Comparison of ENCODE assay signal across 8 cellular contexts in genomic region chr16:3020604-3021448, GRCh38. TPM values are rescaled to one million over a fixed set of nuclear protein-coding genes. Genes with fewer than 3 reads are reported as not detected.
DNase-seq lines count a peak whose midpoint lies in the region; ATAC-seq lines count a peak whose summit lies in the region.

No MANE protein-coding gene starts in this region.

- H3K27me3 Mint-ChIP-seq in activated T-helper 1 cell treated with anti-CD3 and anti-CD28 coated beads, Interleukin-12 subunit alpha, Interleukin-12 subunit beta, Interleukin-2, Interleukin-4 antibody, amounts not matched to agents 30 ng/mL and 10 ng/mL and 1 ng/mL, durations not matched to agents 14 hours and 24 hours and 36 hours (ENCODE audit: insufficient read depth) = peaks cover 16% of the 10 kb centered on the region
- peaks cover 0 to 18% (median 4%) of the 10 kb centered on the region in 3 donors for H3K27me3 Mint-ChIP-seq in naive B cell

- peak; percentile 48 for DNase-seq in GM04503 (ENCODE audit: low read depth)
- DNase-seq in NCI-H446 treated with DMSO at 0.1 percent for 48 hours (lab: John Stamatoyannopoulos, UW) = peak; percentile 56
- peak; percentile 27 for DNase-seq in activated T-helper 1 cell treated with anti-CD3 and anti-CD28 coated beads, Interleukin-12 subunit alpha, Interleukin-12 subunit beta, Interleukin-2, Interleukin-4 antibody, amounts not matched to agents 30 ng/mL and 10 ng/mL and 1 ng/mL, durations not matched to agents 14 hours and 24 hours and 36 hours (ENCODE audit: low spot score)
- DNase-seq in fibroblast of gingiva (ENCODE audit: low read depth) = peak; percentile 83
- DNase-seq in naive B cell = no peak
- DNase-seq in NCI-H2081 treated with DMSO at 0.1 percent for 48 hours (lab: John Stamatoyannopoulos, UW) = no peak
- no peak for DNase-seq in SHP77 (lab: John Stamatoyannopoulos, UW)

- peak overlapping the region; percentile 90 for H3K4me3 Mint-ChIP-seq in activated T-helper 1 cell treated with anti-CD3 and anti-CD28 coated beads, Interleukin-12 subunit alpha, Interleukin-12 subunit beta, Interleukin-2, Interleukin-4 antibody, amounts not matched to agents 30 ng/mL and 10 ng/mL and 1 ng/mL, durations not matched to agents 14 hours and 24 hours and 36 hours
- peak overlapping the region; percentile 82 to 95 (median 88) for H3K4me3 Mint-ChIP-seq in naive B cell

- peak overlapping the region; percentile 69 for H3K27ac ChIP-seq in temporal lobe (ENCODE audit: low read depth, low read length)

- peaks cover 35% of the 10 kb centered on the region for H3K4me1 Mint-ChIP-seq in activated T-helper 1 cell treated with anti-CD3 and anti-CD28 coated beads, Interleukin-12 subunit alpha, Interleukin-12 subunit beta, Interleukin-2, Interleukin-4 antibody, amounts not matched to agents 30 ng/mL and 10 ng/mL and 1 ng/mL, durations not matched to agents 14 hours and 24 hours and 36 hours (ENCODE audit: low read depth)
- peaks cover 36 to 55% (median 54%) of the 10 kb centered on the region in 3 donors for H3K4me1 Mint-ChIP-seq in naive B cell

- no peak for ATAC-seq in naive B cell (ENCODE audit: low read depth in 2 of 2)

- peak overlapping the region; percentile 91 for H3K27ac Mint-ChIP-seq in activated T-helper 1 cell treated with anti-CD3 and anti-CD28 coated beads, Interleukin-12 subunit alpha, Interleukin-12 subunit beta, Interleukin-2, Interleukin-4 antibody, amounts not matched to agents 30 ng/mL and 10 ng/mL and 1 ng/mL, durations not matched to agents 14 hours and 24 hours and 36 hours
- peak overlapping the region in 5 of 6 donors; percentile 28 to 87 (median 70) for H3K27ac Mint-ChIP-seq in naive B cell

- intact Hi-C loops in activated T-helper 1 cell treated with anti-CD3 and anti-CD28 coated beads, Interleukin-12 subunit alpha, Interleukin-12 subunit beta, Interleukin-2, Interleukin-4 antibody, amounts not matched to agents 30 ng/mL and 10 ng/mL and 1 ng/mL, durations not matched to agents 14 hours and 24 hours and 36 hours (cut with micrococcal nuclease) = loop anchor here (1.0 kb wide), 2 partner anchors 7 to 18 kb away; no protein-coding TSS in a partner anchor

- H3K9me3 Mint-ChIP-seq in activated T-helper 1 cell treated with anti-CD3 and anti-CD28 coated beads, Interleukin-12 subunit alpha, Interleukin-12 subunit beta, Interleukin-2, Interleukin-4 antibody, amounts not matched to agents 30 ng/mL and 10 ng/mL and 1 ng/mL, durations not matched to agents 14 hours and 24 hours and 36 hours = no peaks in the 10 kb centered on the region
- peaks cover 0 to 4% (median 0%) of the 10 kb centered on the region in 7 donors for H3K9me3 Mint-ChIP-seq in naive B cell

- H3K36me3 Mint-ChIP-seq in activated T-helper 1 cell treated with anti-CD3 and anti-CD28 coated beads, Interleukin-12 subunit alpha, Interleukin-12 subunit beta, Interleukin-2, Interleukin-4 antibody, amounts not matched to agents 30 ng/mL and 10 ng/mL and 1 ng/mL, durations not matched to agents 14 hours and 24 hours and 36 hours (ENCODE audit: low read depth) = peaks cover 7% of the 10 kb centered on the region
- H3K36me3 Mint-ChIP-seq in naive B cell = no peaks in the 10 kb centered on the region

RNA-seq across cellular contexts. Expression of gene TNFRSF12A, which starts 0.7 kb away (rescaled TPM):
- total RNA-seq in activated T-helper 1 cell treated with anti-CD3 and anti-CD28 coated beads, Interleukin-12 subunit alpha, Interleukin-12 subunit beta, Interleukin-2, Interleukin-4 antibody, amounts not matched to agents 30 ng/mL and 10 ng/mL and 1 ng/mL, durations not matched to agents 14 hours and 24 hours and 36 hours = 4.9 and 5.5 TPM in 2 replicates
- polyA plus RNA-seq in naive B cell (ENCODE audit: low read depth in 6 of 6) = not detected
- total RNA-seq in temporal lobe = 1.2 TPM

RNA-seq across cellular contexts. Expression of gene CLDN6, which starts 2.8 kb away (rescaled TPM):
- not detected in 2 replicates for total RNA-seq in activated T-helper 1 cell treated with anti-CD3 and anti-CD28 coated beads, Interleukin-12 subunit alpha, Interleukin-12 subunit beta, Interleukin-2, Interleukin-4 antibody, amounts not matched to agents 30 ng/mL and 10 ng/mL and 1 ng/mL, durations not matched to agents 14 hours and 24 hours and 36 hours
- polyA plus RNA-seq in naive B cell (ENCODE audit: low read depth in 6 of 6) = not detected
- total RNA-seq in temporal lobe = 0.49 TPM

RNA-seq across cellular contexts. Expression of gene HCFC1R1, which starts 2.9 kb away (rescaled TPM):
- 30.0 and 30.9 TPM in 2 replicates for total RNA-seq in activated T-helper 1 cell treated with anti-CD3 and anti-CD28 coated beads, Interleukin-12 subunit alpha, Interleukin-12 subunit beta, Interleukin-2, Interleukin-4 antibody, amounts not matched to agents 30 ng/mL and 10 ng/mL and 1 ng/mL, durations not matched to agents 14 hours and 24 hours and 36 hours
- polyA plus RNA-seq in naive B cell (ENCODE audit: low read depth in 6 of 6) = 10 to 100 TPM in 5 of 6 donors, 1 to 10 TPM in 1; 7.6 to 21.4 (median 15.4) TPM
- total RNA-seq in temporal lobe = 8.1 TPM

RNA-seq across cellular contexts. Expression of gene THOC6, which starts 3.0 kb away (rescaled TPM):
- total RNA-seq in activated T-helper 1 cell treated with anti-CD3 and anti-CD28 coated beads, Interleukin-12 subunit alpha, Interleukin-12 subunit beta, Interleukin-2, Interleukin-4 antibody, amounts not matched to agents 30 ng/mL and 10 ng/mL and 1 ng/mL, durations not matched to agents 14 hours and 24 hours and 36 hours = 48.3 and 49.0 TPM in 2 replicates
- 10 to 100 TPM; 35.7 to 75.7 (median 48.3) TPM for polyA plus RNA-seq in naive B cell (ENCODE audit: low read depth in 6 of 6)
- 3.9 TPM for total RNA-seq in temporal lobe

RNA-seq across cellular contexts. Expression of gene CLDN9, which starts 8.1 kb away (rescaled TPM):
- not detected in 2 replicates for total RNA-seq in activated T-helper 1 cell treated with anti-CD3 and anti-CD28 coated beads, Interleukin-12 subunit alpha, Interleukin-12 subunit beta, Interleukin-2, Interleukin-4 antibody, amounts not matched to agents 30 ng/mL and 10 ng/mL and 1 ng/mL, durations not matched to agents 14 hours and 24 hours and 36 hours
- not detected for polyA plus RNA-seq in naive B cell (ENCODE audit: low read depth in 6 of 6)
- not detected for total RNA-seq in temporal lobe

Comparison
In these comparisons a context has a peak if more than half of its experiments do, and no peak if none do; other contexts are left out.
1. DNase-seq: peak in GM04503 (single experiment), NCI-H446 treated with DMSO at 0.1 percent for 48 hours (single experiment), activated T-helper 1 cell treated with anti-CD3 and anti-CD28 coated beads, Interleukin-12 subunit alpha, Interleukin-12 subunit beta, Interleukin-2, Interleukin-4 antibody, amounts not matched to agents 30 ng/mL and 10 ng/mL and 1 ng/mL, durations not matched to agents 14 hours and 24 hours and 36 hours (single experiment) and fibroblast of gingiva (single experiment); none in naive B cell (single experiment), NCI-H2081 treated with DMSO at 0.1 percent for 48 hours (single experiment) and SHP77 (0 of 2).